7 cellular contexts compared by ENCODE assay signal in the genomic region with DNA sequence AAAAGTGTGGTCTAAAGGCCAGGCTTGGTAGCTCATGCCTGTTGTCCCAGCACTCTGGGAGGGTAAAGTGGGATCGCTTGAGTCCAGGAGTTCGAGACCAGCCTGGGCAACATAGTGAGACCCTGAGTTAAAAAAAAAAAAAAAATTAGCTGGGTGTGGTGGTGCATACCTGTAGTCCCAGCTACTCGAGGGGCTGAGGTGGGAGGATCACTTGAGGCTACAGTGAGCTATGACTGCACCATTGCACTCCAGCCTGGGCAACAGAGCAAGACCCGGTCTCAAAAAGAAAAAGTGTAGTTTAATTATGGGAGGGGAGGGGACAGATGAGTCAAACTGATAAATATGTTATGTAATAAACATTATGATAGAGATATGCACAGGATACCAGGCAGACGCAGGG. TPM values are rescaled to one million over a fixed set of nuclear protein-coding genes. Genes with fewer than 3 reads are reported as not detected.
DNase-seq lines count a peak whose midpoint lies in the region; ATAC-seq and TF ChIP-seq lines count a peak whose summit lies in the region.
"Not testable (repeated sequence)": the region's sequence is repeated elsewhere in the genome, so short reads cannot be mapped to it uniquely, and the experiment has no call there.

No MANE protein-coding gene starts in this region.

- H4K8ac ChIP-seq in mesenchymal stem cell (ENCODE audit: low read length) = not testable (repeated sequence)

- H3K4me3 Mint-ChIP-seq in activated T-helper 1 cell treated with anti-CD3 and anti-CD28 coated beads, Interleukin-12 subunit alpha, Interleukin-12 subunit beta, Interleukin-2, Interleukin-4 antibody, amounts not matched to agents 30 ng/mL and 10 ng/mL and 1 ng/mL, durations not matched to agents 14 hours and 24 hours and 36 hours = peak overlapping the region; percentile 7

- not testable (repeated sequence) for H2BK120ac ChIP-seq in mesenchymal stem cell (ENCODE audit: low read depth, low read length)

- H3K4me2 ChIP-seq in mesenchymal stem cell (ENCODE audit: low read length, poor library complexity, severe bottlenecking) = not testable (repeated sequence)

- H3K9me3 ChIP-seq in HUES48 (ENCODE audit: control insufficient read depth, insufficient read depth, low read length); duodenal mucosa (ENCODE audit: control insufficient read depth in 1 of 2, low read length in 2 of 2); heart right ventricle; mesenchymal stem cell (ENCODE audit: control insufficient read depth, low read length); gastrocnemius medialis; tibial artery: not testable (repeated sequence)

- not testable (repeated sequence) for DNase-seq in activated T-helper 1 cell treated with anti-CD3 and anti-CD28 coated beads, Interleukin-12 subunit alpha, Interleukin-12 subunit beta, Interleukin-2, Interleukin-4 antibody, amounts not matched to agents 30 ng/mL and 10 ng/mL and 1 ng/mL, durations not matched to agents 14 hours and 24 hours and 36 hours (ENCODE audit: low spot score); heart right ventricle; mesenchymal stem cell; gastrocnemius medialis; tibial artery

- not testable (repeated sequence) for H3K23ac ChIP-seq in mesenchymal stem cell (ENCODE audit: low read length in 2 of 2)

- not testable (repeated sequence) for H3K27ac Mint-ChIP-seq in activated T-helper 1 cell treated with anti-CD3 and anti-CD28 coated beads, Interleukin-12 subunit alpha, Interleukin-12 subunit beta, Interleukin-2, Interleukin-4 antibody, amounts not matched to agents 30 ng/mL and 10 ng/mL and 1 ng/mL, durations not matched to agents 14 hours and 24 hours and 36 hours

- H2BK12ac ChIP-seq in mesenchymal stem cell (ENCODE audit: low read length in 2 of 2) = not testable (repeated sequence)

- not testable (repeated sequence) for H4K91ac ChIP-seq in mesenchymal stem cell (ENCODE audit: low read length)

- not testable (repeated sequence) for TF ChIP-seq CTCF in heart right ventricle (IDR thresholded peaks at IDR 0.05); gastrocnemius medialis (IDR thresholded peaks at IDR 0.05 in 4 of 5, conservative IDR thresholded peaks at IDR 0.05 in 1 of 5); tibial artery (IDR thresholded peaks at IDR 0.05)

- H3K27me3 ChIP-seq in HUES48 (ENCODE audit: control insufficient read depth, insufficient read depth, low read length) = peaks cover 10% of the 10 kb centered on the region
- H3K27me3 ChIP-seq in duodenal mucosa (ENCODE audit: control insufficient read depth in 1 of 2, insufficient read depth in 2 of 2, low read length in 2 of 2); heart right ventricle; mesenchymal stem cell (ENCODE audit: control insufficient read depth in 1 of 2, insufficient read depth in 1 of 2, low read length in 2 of 2); gastrocnemius medialis; tibial artery: not testable (repeated sequence)

- not testable (repeated sequence) for H3K9ac ChIP-seq in HUES48 (ENCODE audit: low read depth, low read length); duodenal mucosa (ENCODE audit: low read depth in 1 of 2, low read length in 2 of 2)
- H3K9ac ChIP-seq in mesenchymal stem cell (ENCODE audit: low read length) = peak overlapping the region; percentile 95

- not testable (repeated sequence) for H3K27ac ChIP-seq in HUES48 (ENCODE audit: low read depth, low read length); duodenal mucosa (ENCODE audit: low read depth, low read length); mesenchymal stem cell (ENCODE audit: low read length, poor library complexity, severe bottlenecking)
- H3K27ac ChIP-seq in heart right ventricle (peak overlapping the region in 9 of 10 donors; percentile 88 to 99 (median 97)), gastrocnemius medialis (peak overlapping the region; percentile 94 to 99 (median 96)), tibial artery (peak overlapping the region; percentile 93 to 98)

- 66 to 73% methylated on average over 5 of the region's 5 CpGs for WGBS in heart right ventricle, 2 donors
- WGBS in mesenchymal stem cell = 96% methylated on average over 4 of the region's 5 CpGs

- H2BK15ac ChIP-seq in mesenchymal stem cell (ENCODE audit: low read depth, poor library complexity, severe bottlenecking) = not testable (repeated sequence)

- not testable (repeated sequence) for ATAC-seq in heart right ventricle, gastrocnemius medialis

- not testable (repeated sequence) for H3K9me3 Mint-ChIP-seq in activated T-helper 1 cell treated with anti-CD3 and anti-CD28 coated beads, Interleukin-12 subunit alpha, Interleukin-12 subunit beta, Interleukin-2, Interleukin-4 antibody, amounts not matched to agents 30 ng/mL and 10 ng/mL and 1 ng/mL, durations not matched to agents 14 hours and 24 hours and 36 hours

- TF ChIP-seq POLR2A in gastrocnemius medialis (IDR thresholded peaks at IDR 0.05) = not testable (repeated sequence)

- peaks cover 76% of the 10 kb centered on the region for H3K4me1 Mint-ChIP-seq in activated T-helper 1 cell treated with anti-CD3 and anti-CD28 coated beads, Interleukin-12 subunit alpha, Interleukin-12 subunit beta, Interleukin-2, Interleukin-4 antibody, amounts not matched to agents 30 ng/mL and 10 ng/mL and 1 ng/mL, durations not matched to agents 14 hours and 24 hours and 36 hours (ENCODE audit: low read depth)

- not testable (repeated sequence) for H3K18ac ChIP-seq in mesenchymal stem cell (ENCODE audit: low read depth in 1 of 2, low read length in 2 of 2)

- H3K4ac ChIP-seq in mesenchymal stem cell (ENCODE audit: low read depth in 1 of 2, low read length in 2 of 2) = not testable (repeated sequence)

- H3K4me1 ChIP-seq in HUES48 (ENCODE audit: control insufficient read depth, insufficient read depth, low read length) (peaks cover 21% of the 10 kb centered on the region), duodenal mucosa (ENCODE audit: control insufficient read depth in 1 of 2, insufficient read depth in 2 of 2, low read length in 2 of 2) (peaks cover 47 to 71% of the 10 kb centered on the region in 2 donors), heart right ventricle (peaks cover 13 to 88% (median 81%) of the 10 kb centered on the region in 9 donors), gastrocnemius medialis (peaks cover 73 to 85% of the 10 kb centered on the region in 2 donors), tibial artery (peaks cover 0 to 80% (median 60%) of the 10 kb centered on the region in 4 donors)
- H3K4me1 ChIP-seq in mesenchymal stem cell (ENCODE audit: control insufficient read depth, insufficient read depth, low read depth, low read length) = not testable (repeated sequence)

- not testable (repeated sequence) for H3K79me1 ChIP-seq in mesenchymal stem cell (replicated peaks; ENCODE audit: low read length, poor library complexity, severe bottlenecking)

- not testable (repeated sequence) for H3K14ac ChIP-seq in mesenchymal stem cell (ENCODE audit: low read length in 2 of 2)

- H2AFZ ChIP-seq in mesenchymal stem cell (ENCODE audit: low read depth, low read length) = not testable (repeated sequence)

- H2BK5ac ChIP-seq in mesenchymal stem cell (ENCODE audit: low read depth, low read length, poor library complexity, severe bottlenecking) = not testable (repeated sequence)

- not testable (repeated sequence) for H2AK5ac ChIP-seq in mesenchymal stem cell (ENCODE audit: low read length, severe bottlenecking)

- in situ Hi-C loops in gastrocnemius medialis (cut with MboI; ENCODE audit: low sequenced_read_pairs in 4 of 4) = loop anchor here in 1 of 4 donors (10.0 kb wide), 1 partner anchor 82 kb away; no protein-coding TSS in a partner anchor

- intact Hi-C loops in activated T-helper 1 cell treated with anti-CD3 and anti-CD28 coated beads, Interleukin-12 subunit alpha, Interleukin-12 subunit beta, Interleukin-2, Interleukin-4 antibody, amounts not matched to agents 30 ng/mL and 10 ng/mL and 1 ng/mL, durations not matched to agents 14 hours and 24 hours and 36 hours (cut with micrococcal nuclease); tibial artery (cut with DNase I; ENCODE audit: low total_unique reads): not testable (repeated sequence)
- intact Hi-C loops in heart right ventricle (cut with DNase I) = loop anchor here in 1 of 10 donors (5.0 kb wide), 1 partner anchor 84 kb away; no protein-coding TSS in a partner anchor
- intact Hi-C loops in gastrocnemius medialis (cut with DNase I; ENCODE audit: low total_unique reads) = loop anchor here (10.0 kb wide), 1 partner anchor 238 kb away; no protein-coding TSS in a partner anchor

- H3K4me3 ChIP-seq in HUES48 (ENCODE audit: low read depth, low read length) (peak overlapping the region; percentile 6; the same call in 1 of the 2 replicates), duodenal mucosa (ENCODE audit: low read depth in 1 of 2, low read length in 2 of 2) (peak overlapping the region; percentile 65 to 76), heart right ventricle (peak overlapping the region; percentile 50 to 86 (median 78)), mesenchymal stem cell (ENCODE audit: insufficient read depth in 1 of 2, low read depth in 1 of 2, low read length in 2 of 2) (peak overlapping the region in 1 of 2 experiments; percentile 85), gastrocnemius medialis (peak overlapping the region in 3 of 4 donors; percentile 69 to 85 (median 77)), tibial artery (peak overlapping the region in 1 of 2 donors; percentile 62)

- H3K27me3 Mint-ChIP-seq in activated T-helper 1 cell treated with anti-CD3 and anti-CD28 coated beads, Interleukin-12 subunit alpha, Interleukin-12 subunit beta, Interleukin-2, Interleukin-4 antibody, amounts not matched to agents 30 ng/mL and 10 ng/mL and 1 ng/mL, durations not matched to agents 14 hours and 24 hours and 36 hours (ENCODE audit: insufficient read depth) = not testable (repeated sequence)

- H3K36me3 Mint-ChIP-seq in activated T-helper 1 cell treated with anti-CD3 and anti-CD28 coated beads, Interleukin-12 subunit alpha, Interleukin-12 subunit beta, Interleukin-2, Interleukin-4 antibody, amounts not matched to agents 30 ng/mL and 10 ng/mL and 1 ng/mL, durations not matched to agents 14 hours and 24 hours and 36 hours (ENCODE audit: low read depth) = peaks cover 23% of the 10 kb centered on the region

- not testable (repeated sequence) for H3K36me3 ChIP-seq in HUES48 (ENCODE audit: control insufficient read depth, insufficient read depth, low read length); duodenal mucosa (ENCODE audit: control insufficient read depth in 1 of 2, insufficient read depth in 2 of 2, low read length in 2 of 2); gastrocnemius medialis; tibial artery
- H3K36me3 ChIP-seq in heart right ventricle (peaks cover 0 to 33% (median 0%) of the 10 kb centered on the region in 9 donors), mesenchymal stem cell (ENCODE audit: control insufficient read depth in 1 of 2, insufficient read depth in 2 of 2, low read depth in 1 of 2, low read length in 2 of 2) (peaks cover 0 to 12% of the 10 kb centered on the region in 2 experiments)

RNA-seq across cellular contexts. Expression of a gene that starts 3.3 kb away (rescaled TPM):
- total RNA-seq in activated T-helper 1 cell treated with anti-CD3 and anti-CD28 coated beads, Interleukin-12 subunit alpha, Interleukin-12 subunit beta, Interleukin-2, Interleukin-4 antibody, amounts not matched to agents 30 ng/mL and 10 ng/mL and 1 ng/mL, durations not matched to agents 14 hours and 24 hours and 36 hours = 51.1 and 51.7 TPM in 2 replicates
- total RNA-seq in heart right ventricle (100 to 1,000 TPM; 104 to 389 (median 181) TPM), gastrocnemius medialis (10 to 100 TPM; 60.0 to 89.5 (median 76.3) TPM)
- 100 to 1,000 TPM; 146 to 203 TPM for polyA plus RNA-seq in heart right ventricle
- polyA plus RNA-seq in mesenchymal stem cell (2013, experiment 1 of 2) = 298 TPM
- 315 TPM for polyA plus RNA-seq in mesenchymal stem cell (2013, experiment 2 of 2)
